In genomic region chr12:92146865-92147264, GRCh38 we compare ENCODE assay signal across 8 cellular contexts. TPM values are rescaled to one million over a fixed set of nuclear protein-coding genes. Genes with fewer than 3 reads are reported as not detected.
DNase-seq lines count a peak whose midpoint lies in the region; ATAC-seq, FAIRE-seq and TF ChIP-seq lines count a peak whose summit lies in the region.

No MANE protein-coding gene starts in this region.

- CTCF ChIA-PET in endothelial cell of umbilical vein (lab: Charles Lee) = interaction anchor here (5.1 to 7.1 kb wide), 3 partner anchors 335 to 765 kb away, joined by 51 to 154 read pairs (median 111); no protein-coding TSS in a partner anchor

- no peak for FAIRE-seq in endothelial cell of umbilical vein (lab: Jason Lieb, UNC)

- no peak for TF ChIP-seq POLR2A in endothelial cell of umbilical vein (IDR thresholded peaks at IDR 0.05; ENCODE audit: low read depth, low read length)

- H3K27ac ChIP-seq in DOHH2 (ENCODE audit: low read depth, low read length) (peak overlapping the region; percentile 73), endothelial cell of umbilical vein (ENCODE audit: insufficient read depth, low read depth, low read length) (no peak overlapping the region), trophoblast cell (ENCODE audit: low read depth, low read length) (no peak overlapping the region)

- POLR2A ChIA-PET in endothelial cell of umbilical vein (lab: Charles Lee) = interaction anchor here (0.6 to 3.9 kb wide), 5 partner anchors 12 to 1295 kb away, joined by 3 to 55 read pairs (median 3); no protein-coding TSS in a partner anchor

- no peak overlapping the region for H4K91ac ChIP-seq in trophoblast cell (ENCODE audit: low read depth, low read length)

- no TSS peak for BruUV-seq in endothelial cell of umbilical vein (replicated peaks; lab: Mats Ljungman, UMichigan)

- H3K9me1 ChIP-seq in endothelial cell of umbilical vein (replicated peaks; ENCODE audit: control insufficient read depth, extremely low read depth, insufficient read depth, low read length) = no peaks in the 10 kb centered on the region

- no peak overlapping the region for H2AK5ac ChIP-seq in trophoblast cell (ENCODE audit: low read length)

- H3K79me2 ChIP-seq in DOHH2 (ENCODE audit: control insufficient read depth, low read length) (peaks cover 79% of the 10 kb centered on the region), endothelial cell of umbilical vein (ENCODE audit: control insufficient read depth, insufficient read depth, low read length) (peaks cover 35% of the 10 kb centered on the region), trophoblast cell (ENCODE audit: control insufficient read depth, insufficient read depth, low read length, poor library complexity) (peaks cover 10% of the 10 kb centered on the region)

- no peak overlapping the region for H4K12ac ChIP-seq in trophoblast cell (ENCODE audit: low read depth, low read length)

- no peak overlapping the region for H3K14ac ChIP-seq in trophoblast cell (ENCODE audit: low read length)

- H3F3A ChIP-seq in DOHH2 (ENCODE audit: control insufficient read depth, insufficient read depth) = peaks cover 19% of the 10 kb centered on the region

- no peak overlapping the region for H3K18ac ChIP-seq in trophoblast cell (ENCODE audit: low read length)

- H3K4me2 ChIP-seq in DOHH2 (ENCODE audit: low read length) (peak overlapping the region; percentile 79), endothelial cell of umbilical vein (ENCODE audit: insufficient read depth, low read length) (peak overlapping the region; percentile 86), trophoblast cell (ENCODE audit: low read length) (peak overlapping the region; percentile 48)

- no peak overlapping the region for H3K23ac ChIP-seq in trophoblast cell (ENCODE audit: low read length)

- H2BK12ac ChIP-seq in trophoblast cell (ENCODE audit: low read length) = no peak overlapping the region

- H2BK5ac ChIP-seq in trophoblast cell (ENCODE audit: low read depth, low read length, poor library complexity) = no peak overlapping the region

- H3K9me3 ChIP-seq in DOHH2 (ENCODE audit: control insufficient read depth, insufficient read depth, low read length) (no peaks in the 10 kb centered on the region), endothelial cell of umbilical vein (replicated peaks; ENCODE audit: control insufficient read depth, insufficient read depth, low read length) (no peaks in the 10 kb centered on the region), trophoblast cell (ENCODE audit: insufficient read depth, low read depth, low read length) (no peaks in the 10 kb centered on the region)

- peak overlapping the region; percentile 96 for H3K4me3 ChIP-seq in DOHH2 (ENCODE audit: low read length)
- peak overlapping the region in 2 of 3 experiments; percentile 56 to 59 for H3K4me3 ChIP-seq in endothelial cell of umbilical vein (replicated peaks in 1 of 3; ENCODE audit: insufficient read depth in 1 of 3, low read depth in 1 of 3, low read length in 3 of 3)
- no peak overlapping the region for H3K4me3 ChIP-seq in trophoblast cell (ENCODE audit: low read depth, low read length)

- peaks cover 13% of the 10 kb centered on the region for H3K79me1 ChIP-seq in trophoblast cell (ENCODE audit: low read length)

- H3K4ac ChIP-seq in trophoblast cell (ENCODE audit: low read depth, low read length) = no peak overlapping the region

- intact Hi-C loops in endothelial cell of umbilical vein (cut with micrococcal nuclease) = loop anchor here (1.0 to 5.0 kb wide), 5 partner anchors 61 to 423 kb away; no protein-coding TSS in a partner anchor

- peaks cover 31% of the 10 kb centered on the region for H3K4me1 ChIP-seq in DOHH2 (ENCODE audit: control insufficient read depth, low read length)
- H3K4me1 ChIP-seq in endothelial cell of umbilical vein (ENCODE audit: control insufficient read depth, extremely low read depth, insufficient read depth, low read length) = peaks cover 14% of the 10 kb centered on the region
- peaks cover 0 to 2% of the 10 kb centered on the region in 2 experiments for H3K4me1 ChIP-seq in trophoblast cell (ENCODE audit: control insufficient read depth in 1 of 2, insufficient read depth in 2 of 2, low read length in 2 of 2)

- no peak overlapping the region for H2AFZ ChIP-seq in endothelial cell of umbilical vein (ENCODE audit: low read depth, low read length)
- no peak overlapping the region for H2AFZ ChIP-seq in trophoblast cell (ENCODE audit: insufficient read depth, low read length, poor library complexity)

- DNase-seq in NCI-H82 treated with DMSO at 0.1 percent for 48 hours (lab: John Stamatoyannopoulos, UW; ENCODE audit: unreplicated experiment) = peak; percentile 67
- DNase-seq in endothelial cell of umbilical vein (ENCODE audit: low read depth, low spot score) = no peak
- no peak for DNase-seq in trophoblast cell
- DNase-seq in HT-29 (ENCODE audit: low spot score) = no peak
- DNase-seq in MV-4-11 (lab: John Stamatoyannopoulos, UW) = no peak

- TF ChIP-seq CTCF in DOHH2 (IDR thresholded peaks at IDR 0.05; ENCODE audit: low read depth, low read length, poor library complexity, severe bottlenecking) (no peak), endothelial cell of umbilical vein (IDR thresholded peaks at IDR 0.05; ENCODE audit: extremely low read depth in 1 of 2, insufficient read depth in 1 of 2, low read depth in 1 of 2, low read length in 2 of 2) (no peak)

- peak overlapping the region; percentile 70 for H3K9ac ChIP-seq in endothelial cell of umbilical vein (replicated peaks; ENCODE audit: extremely low read depth, insufficient read depth, low read length)
- H3K9ac ChIP-seq in trophoblast cell (ENCODE audit: low read length) = no peak overlapping the region

- H3K36me3 ChIP-seq in DOHH2 (ENCODE audit: control insufficient read depth, low read length) = peaks cover 69% of the 10 kb centered on the region
- peaks cover 0 to 11% of the 10 kb centered on the region in 2 experiments for H3K36me3 ChIP-seq in endothelial cell of umbilical vein (ENCODE audit: control insufficient read depth in 2 of 2, extremely low read depth in 1 of 2, insufficient read depth in 2 of 2, low read length in 2 of 2)
- H3K36me3 ChIP-seq in trophoblast cell (ENCODE audit: control insufficient read depth in 1 of 2, insufficient read depth in 2 of 2, low read length in 2 of 2) = peaks cover 0 to 2% of the 10 kb centered on the region in 2 experiments

- H2BK120ac ChIP-seq in trophoblast cell (ENCODE audit: insufficient read depth, low read length, poor library complexity) = no peak overlapping the region

- dilution Hi-C loops in endothelial cell of umbilical vein (cut with MboI; ENCODE audit: extremely low pct_ligation_motif_present, low sequenced_read_pairs) = no loop called here

- no peaks in the 10 kb centered on the region for H3K27me3 ChIP-seq in DOHH2 (ENCODE audit: control insufficient read depth, low read length)
- H3K27me3 ChIP-seq in endothelial cell of umbilical vein (ENCODE audit: control insufficient read depth in 2 of 2, insufficient read depth in 2 of 2, low read length in 2 of 2) = no peaks in the 10 kb centered on the region
- no peaks in the 10 kb centered on the region for H3K27me3 ChIP-seq in trophoblast cell (ENCODE audit: insufficient read depth, low read length)

- peaks cover 30% of the 10 kb centered on the region for H4K20me1 ChIP-seq in DOHH2 (ENCODE audit: control insufficient read depth, insufficient read depth, low read depth, low read length)
- peaks cover 4% of the 10 kb centered on the region for H4K20me1 ChIP-seq in endothelial cell of umbilical vein (replicated peaks; ENCODE audit: control insufficient read depth, extremely low read depth, insufficient read depth, low read length)

- WGBS in trophoblast cell (ENCODE audit: extremely low coverage, insufficient coverage, insufficient read length) = no CpG with 5 or more reads among the region's 3 CpGs

- H4K8ac ChIP-seq in trophoblast cell (ENCODE audit: low read depth, low read length) = no peak overlapping the region

- no peak for ATAC-seq in HG02885 (IDR thresholded peaks at IDR 0.05; ENCODE audit: poor library complexity, unreplicated experiment)
- ATAC-seq in GM19395 (IDR thresholded peaks at IDR 0.05; ENCODE audit: unreplicated experiment) = no peak

- H3K9me2 ChIP-seq in DOHH2 (replicated peaks; ENCODE audit: control insufficient read depth, low read length) = no peaks in the 10 kb centered on the region

TF ChIP-seq in endothelial cell of umbilical vein, 7 proteins besides CTCF, POLR2A, EP300 and RAD21:
- TF ChIP-seq GATA2 (IDR thresholded peaks at IDR 0.05; ENCODE audit: insufficient read depth, insufficient read length, low read depth, low read length) (no peak), MAX (IDR thresholded peaks at IDR 0.05; ENCODE audit: insufficient read depth, insufficient read length) (no peak), POLR2AphosphoS5 (IDR thresholded peaks at IDR 0.05; ENCODE audit: insufficient read depth, low read depth, low read length) (no peak), MYC (IDR thresholded peaks at IDR 0.05; ENCODE audit: low read depth, low read length) (no peak), JUN (IDR thresholded peaks at IDR 0.05; ENCODE audit: borderline replicate concordance, insufficient read depth, insufficient read length, low read depth) (no peak), FOS (IDR thresholded peaks at IDR 0.05; ENCODE audit: borderline replicate concordance, insufficient read depth, low read length) (no peak), EZH2 (IDR thresholded peaks at IDR 0.05; ENCODE audit: borderline replicate concordance, low read depth, low read length, severe bottlenecking) (no peak)
TF ChIP-seq in endothelial cell of umbilical vein: peak in this region for 0.

RNA-seq across cellular contexts. Expression of gene BTG1, which starts 1.2 kb away (rescaled TPM):
- total RNA-seq in endothelial cell of umbilical vein = 89.5 and 104 TPM in 2 replicates
- polyA plus RNA-seq in endothelial cell of umbilical vein = 42.8 and 45.5 TPM in 2 replicates
- polyA plus RNA-seq in endothelial cell of umbilical vein (2011; cell fraction: cytosol; rRNA removed) = 69.1 and 74.9 TPM in 2 replicates
- 41.1 and 47.4 TPM in 2 replicates for polyA plus RNA-seq in endothelial cell of umbilical vein (2011; cell fraction: nucleus; rRNA removed)
- polyA plus RNA-seq in endothelial cell of umbilical vein (2012) = 57.0 and 58.2 TPM in 2 replicates
- polyA minus RNA-seq in endothelial cell of umbilical vein = 109 and 157 TPM in 2 replicates
- 16.5 TPM for polyA minus RNA-seq in endothelial cell of umbilical vein (2011; cell fraction: cytosol; rRNA and poly(A)+ RNA removed)
- 99.3 and 105 TPM in 2 replicates for polyA minus RNA-seq in endothelial cell of umbilical vein (2011; cell fraction: nucleus; rRNA and poly(A)+ RNA removed)
- polyA plus RNA-seq in trophoblast cell (2013) = 145 and 154 TPM in 2 replicates
- total RNA-seq in HT-29 (2014; rRNA removed; shearing (Covaris generic)) = 4.3 and 12.4 TPM in 2 replicates
